Comparison of ENCODE assay signal across 8 cellular contexts in genomic region chr12:79935624-79936040, GRCh38. TPM values are rescaled to one million over a fixed set of nuclear protein-coding genes. Genes with fewer than 3 reads are reported as not detected.
DNase-seq lines count a peak whose midpoint lies in the region; ATAC-seq, FAIRE-seq and TF ChIP-seq lines count a peak whose summit lies in the region.

No MANE protein-coding gene starts in this region.

- intact Hi-C loops in CD14-positive monocyte (cut with micrococcal nuclease) (loop anchor here in 1 of 2 donors (10.0 kb wide), 1 partner anchor 51 kb away; no protein-coding TSS in a partner anchor), endothelial cell of umbilical vein (cut with micrococcal nuclease) (loop anchor here (1.0 to 10.0 kb wide), 8 partner anchors 165 to 527 kb away; no protein-coding TSS in a partner anchor)

- dilution Hi-C loops in endothelial cell of umbilical vein (cut with MboI; ENCODE audit: extremely low pct_ligation_motif_present, low sequenced_read_pairs) = no loop called here

- peaks cover 9% of the 10 kb centered on the region for H4K20me1 ChIP-seq in endothelial cell of umbilical vein (replicated peaks; ENCODE audit: control insufficient read depth, extremely low read depth, insufficient read depth, low read length)

- H3K79me2 ChIP-seq in endothelial cell of umbilical vein (ENCODE audit: control insufficient read depth, insufficient read depth, low read length) = peaks cover 48% of the 10 kb centered on the region

- H3K4me2 ChIP-seq in endothelial cell of umbilical vein (ENCODE audit: insufficient read depth, low read length) = peak overlapping the region; percentile 95

- H3K9me3 ChIP-seq in endothelial cell of umbilical vein (replicated peaks; ENCODE audit: control insufficient read depth, insufficient read depth, low read length) = no peaks in the 10 kb centered on the region

- FAIRE-seq in RCC 7860 (lab: Jason Lieb, UNC) = no peak
- FAIRE-seq in endothelial cell of umbilical vein (lab: Jason Lieb, UNC) = peak; percentile 50

- peak overlapping the region; percentile 98 to 99 (median 99) for H3K27ac Mint-ChIP-seq in CD14-positive monocyte
- H3K27ac Mint-ChIP-seq in natural killer cell treated with Interleukin-12 subunit alpha and Interleukin-12 subunit beta and Interleukin-15 and Interleukin-18, amount 100 ng/mL, for 72 hours = peak overlapping the region; percentile 88 to 91

- ATAC-seq in GM19025 (IDR thresholded peaks at IDR 0.05; ENCODE audit: low read depth, unreplicated experiment) = peak; percentile 16
- peak; percentile 20 for ATAC-seq in HG03135 (IDR thresholded peaks at IDR 0.05; ENCODE audit: unreplicated experiment)
- ATAC-seq in natural killer cell treated with Interleukin-12 subunit alpha and Interleukin-12 subunit beta and Interleukin-15 and Interleukin-18, amount 100 ng/mL, for 72 hours = peak; percentile 0 to 1

- BruUV-seq in endothelial cell of umbilical vein (replicated peaks; lab: Mats Ljungman, UMichigan) = TSS peak; percentile 80

- POLR2A ChIA-PET in endothelial cell of umbilical vein (lab: Charles Lee) = interaction anchor here (0.6 kb wide), 1 partner anchor 16 kb away, joined by 5 read pairs; no protein-coding TSS in a partner anchor

- peak overlapping the region; percentile 91 for H3K9ac ChIP-seq in endothelial cell of umbilical vein (replicated peaks; ENCODE audit: extremely low read depth, insufficient read depth, low read length)

- H3K4me1 ChIP-seq in endothelial cell of umbilical vein (ENCODE audit: control insufficient read depth, extremely low read depth, insufficient read depth, low read length) = peaks cover 22% of the 10 kb centered on the region

- CTCF ChIA-PET in endothelial cell of umbilical vein (lab: Charles Lee) = interaction anchor here (1.8 to 2.9 kb wide), 2 partner anchors 21 to 252 kb away, joined by 4 to 14 read pairs; no protein-coding TSS in a partner anchor

- peak overlapping the region; percentile 82 for H3K27ac ChIP-seq in endothelial cell of umbilical vein (ENCODE audit: insufficient read depth, low read depth, low read length)

- no peaks in the 10 kb centered on the region for H3K9me1 ChIP-seq in endothelial cell of umbilical vein (replicated peaks; ENCODE audit: control insufficient read depth, extremely low read depth, insufficient read depth, low read length)

- TF ChIP-seq CTCF in CD14-positive monocyte (IDR thresholded peaks at IDR 0.05) = no peak
- no peak for TF ChIP-seq CTCF in endothelial cell of umbilical vein (IDR thresholded peaks at IDR 0.05; ENCODE audit: extremely low read depth in 1 of 2, insufficient read depth in 1 of 2, low read depth in 1 of 2, low read length in 2 of 2)

- peak overlapping the region; percentile 99 for H3K4me3 Mint-ChIP-seq in CD14-positive monocyte
- peak overlapping the region; percentile 93 for H3K4me3 Mint-ChIP-seq in natural killer cell treated with Interleukin-12 subunit alpha and Interleukin-12 subunit beta and Interleukin-15 and Interleukin-18, amount 100 ng/mL, for 72 hours

- peaks cover 43% of the 10 kb centered on the region for H3K4me1 Mint-ChIP-seq in CD14-positive monocyte
- peaks cover 28 to 37% of the 10 kb centered on the region in 2 donors for H3K4me1 Mint-ChIP-seq in natural killer cell treated with Interleukin-12 subunit alpha and Interleukin-12 subunit beta and Interleukin-15 and Interleukin-18, amount 100 ng/mL, for 72 hours (ENCODE audit: low read depth in 2 of 2)

- H2AFZ ChIP-seq in endothelial cell of umbilical vein (ENCODE audit: low read depth, low read length) = peak overlapping the region; percentile 75

- H3K4me3 ChIP-seq in endothelial cell of umbilical vein (replicated peaks in 1 of 3; ENCODE audit: insufficient read depth in 1 of 3, low read depth in 1 of 3, low read length in 3 of 3) = peak overlapping the region; percentile 69 to 97 (median 84)

- DNase-seq in CD14-positive monocyte (ENCODE audit: low spot score) (no peak), RCC 7860 (ENCODE audit: low spot score) (peak; percentile 20), endothelial cell of umbilical vein (ENCODE audit: low read depth, low spot score) (no peak), HT-29 (ENCODE audit: low spot score) (no peak)
- DNase-seq in natural killer cell treated with Interleukin-12 subunit alpha and Interleukin-12 subunit beta and Interleukin-15 and Interleukin-18, amount 100 ng/mL, for 72 hours (ENCODE audit: low spot score) = no peak
- DNase-seq in central memory CD4-positive, alpha-beta T cell = no peak

- H3K36me3 Mint-ChIP-seq in CD14-positive monocyte = no peaks in the 10 kb centered on the region
- no peaks in the 10 kb centered on the region for H3K36me3 Mint-ChIP-seq in natural killer cell treated with Interleukin-12 subunit alpha and Interleukin-12 subunit beta and Interleukin-15 and Interleukin-18, amount 100 ng/mL, for 72 hours

- no peaks in the 10 kb centered on the region for H3K27me3 Mint-ChIP-seq in CD14-positive monocyte (ENCODE audit: low read depth in 3 of 3)
- no peaks in the 10 kb centered on the region for H3K27me3 Mint-ChIP-seq in natural killer cell treated with Interleukin-12 subunit alpha and Interleukin-12 subunit beta and Interleukin-15 and Interleukin-18, amount 100 ng/mL, for 72 hours

- H3K9me3 Mint-ChIP-seq in CD14-positive monocyte = no peaks in the 10 kb centered on the region
- no peaks in the 10 kb centered on the region for H3K9me3 Mint-ChIP-seq in natural killer cell treated with Interleukin-12 subunit alpha and Interleukin-12 subunit beta and Interleukin-15 and Interleukin-18, amount 100 ng/mL, for 72 hours

- no peaks in the 10 kb centered on the region for H3K36me3 ChIP-seq in endothelial cell of umbilical vein (ENCODE audit: control insufficient read depth in 2 of 2, extremely low read depth in 1 of 2, insufficient read depth in 2 of 2, low read length in 2 of 2)

- no peak for TF ChIP-seq POLR2A in endothelial cell of umbilical vein (IDR thresholded peaks at IDR 0.05; ENCODE audit: low read depth, low read length)

- H3K27me3 ChIP-seq in endothelial cell of umbilical vein (ENCODE audit: control insufficient read depth in 2 of 2, insufficient read depth in 2 of 2, low read length in 2 of 2) = no peaks in the 10 kb centered on the region

TF ChIP-seq in endothelial cell of umbilical vein, 7 proteins besides CTCF, POLR2A, EP300 and RAD21:
- TF ChIP-seq JUN (IDR thresholded peaks at IDR 0.05; ENCODE audit: borderline replicate concordance, insufficient read depth, insufficient read length, low read depth) = no peak
TF ChIP-seq in endothelial cell of umbilical vein: peak in this region for 0.

RNA-seq across cellular contexts. Expression of gene PPP1R12A, which starts 0.7 kb away (rescaled TPM):
- 10 to 100 TPM; 33.1 to 57.2 TPM for polyA plus RNA-seq in CD14-positive monocyte
- 83.9 and 86.8 TPM in 2 replicates for total RNA-seq in endothelial cell of umbilical vein
- polyA plus RNA-seq in endothelial cell of umbilical vein = 10.4 and 12.9 TPM in 2 replicates
- polyA plus RNA-seq in endothelial cell of umbilical vein (2011; cell fraction: cytosol; rRNA removed) = 14.5 and 16.7 TPM in 2 replicates
- polyA plus RNA-seq in endothelial cell of umbilical vein (2011; cell fraction: nucleus; rRNA removed) = 77.5 and 103 TPM in 2 replicates
- polyA plus RNA-seq in endothelial cell of umbilical vein (2012) = 39.6 and 48.1 TPM in 2 replicates
- polyA minus RNA-seq in endothelial cell of umbilical vein = 94.7 and 113 TPM in 2 replicates
- 38.6 TPM for polyA minus RNA-seq in endothelial cell of umbilical vein (2011; cell fraction: cytosol; rRNA and poly(A)+ RNA removed)
- 219 and 241 TPM in 2 replicates for polyA minus RNA-seq in endothelial cell of umbilical vein (2011; cell fraction: nucleus; rRNA and poly(A)+ RNA removed)
- 100 to 1,000 TPM; 112 to 131 TPM for total RNA-seq in natural killer cell treated with Interleukin-12 subunit alpha and Interleukin-12 subunit beta and Interleukin-15 and Interleukin-18, amount 100 ng/mL, for 72 hours
- total RNA-seq in HT-29 (2014; rRNA removed; shearing (Covaris generic)) = 25.1 and 26.1 TPM in 2 replicates
